In the genomic region with DNA sequence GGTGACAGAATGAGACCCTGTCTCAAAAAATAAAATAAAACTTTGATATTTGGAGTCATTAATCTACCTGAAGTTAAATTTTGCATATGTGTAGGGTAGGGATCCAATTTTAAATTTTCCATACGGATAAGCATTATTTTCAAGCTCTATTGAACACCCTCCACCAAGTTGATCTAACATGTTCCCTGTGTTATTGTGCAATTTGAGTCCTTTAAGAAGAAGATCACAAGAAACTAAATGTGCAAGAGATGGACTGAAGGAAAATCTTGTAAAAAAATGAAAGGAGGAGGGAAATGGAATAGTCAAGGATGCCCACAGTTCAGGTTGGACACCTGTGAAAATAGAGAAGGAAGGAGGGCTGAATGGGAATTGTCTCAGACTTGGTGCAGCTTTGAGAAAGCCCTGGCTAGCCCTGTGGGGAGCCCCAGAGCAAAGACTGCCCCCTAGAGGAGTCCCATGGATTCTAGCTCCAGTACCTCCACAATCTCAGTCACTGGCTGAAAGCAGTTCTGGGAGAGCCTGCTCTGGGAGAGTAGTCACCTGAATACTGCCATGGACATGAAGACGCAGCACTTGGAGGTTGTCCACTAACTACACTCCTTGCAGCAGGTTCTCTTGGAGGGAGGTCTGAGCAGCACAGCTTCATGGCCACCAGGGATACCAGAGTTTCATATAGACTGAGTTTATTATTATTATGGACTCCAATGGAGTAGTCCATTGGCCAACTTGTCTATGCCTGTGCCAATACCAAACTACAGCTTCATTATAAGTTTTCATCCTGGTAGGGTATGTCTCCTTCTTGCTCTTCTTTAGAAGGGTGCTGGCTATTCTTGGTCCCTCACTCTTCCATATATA, we compare ENCODE assay signal across 9 cellular contexts. TPM values are rescaled to one million over a fixed set of nuclear protein-coding genes. Genes with fewer than 3 reads are reported as not detected.
DNase-seq lines count a peak whose midpoint lies in the region; ATAC-seq and TF ChIP-seq lines count a peak whose summit lies in the region.
"Had no signal": no experiment of that assay in that cellular context is flagged by ENCODE, and none has a peak within 500 bp of the region (broad histone marks: within the 10 kb centered on the region; RNA-seq: fewer than 3 reads in every experiment).

No MANE protein-coding gene starts in this region.

- ATAC-seq in HG03108 (IDR thresholded peaks at IDR 0.05; ENCODE audit: unreplicated experiment) (no peak), GM18511 (IDR thresholded peaks at IDR 0.05; ENCODE audit: unreplicated experiment) (no peak)

- peak; percentile 33 for TF ChIP-seq CTCF in MCF 10A (IDR thresholded peaks at IDR 0.05; ENCODE audit: unreplicated experiment)
- TF ChIP-seq CTCF in breast epithelium (IDR thresholded peaks at IDR 0.05) = no peak
- peak; percentile 74 for TF ChIP-seq CTCF in OCI-LY7 (conservative IDR thresholded peaks at IDR 0.05; ENCODE audit: low read length)
- TF ChIP-seq CTCF in cardiac fibroblast (IDR thresholded peaks at IDR 0.05; ENCODE audit: low read depth, low read length) = peak; percentile 76
- TF ChIP-seq CTCF in nephron progenitor cell (IDR thresholded peaks at IDR 0.05) = peak; percentile 21

- H3K27ac Mint-ChIP-seq in MCF 10A (ENCODE audit: low read depth, unreplicated experiment) (no peak overlapping the region), nephron progenitor cell (no peak overlapping the region)

- H3K9me3 ChIP-seq in breast epithelium = no peaks in the 10 kb centered on the region
- peaks cover 6% of the 10 kb centered on the region; the same call in 1 of the 2 replicates for H3K9me3 ChIP-seq in OCI-LY7 (ENCODE audit: low read length)
- H3K9me3 ChIP-seq: neutrophil had no signal

- intact Hi-C loops in MCF 10A (cut with micrococcal nuclease) = no loop called here
- intact Hi-C loops in breast epithelium (cut with DNase I; ENCODE audit: low total_unique reads) = no loop called here
- intact Hi-C loops in OCI-LY7 (cut with micrococcal nuclease; ENCODE audit: unreplicated experiment) = loop anchor here (10.0 kb wide), 1 partner anchor 252 kb away; no protein-coding TSS in a partner anchor

- H3K9me2 ChIP-seq in OCI-LY7 (ENCODE audit: insufficient read depth, low read length) = no peaks in the 10 kb centered on the region

- no peaks in the 10 kb centered on the region for H3K9me3 Mint-ChIP-seq in MCF 10A (ENCODE audit: unreplicated experiment)
- peaks cover 11% of the 10 kb centered on the region for H3K9me3 Mint-ChIP-seq in nephron progenitor cell

- BruUV-seq in MCF 10A (replicated peaks; lab: Mats Ljungman, UMichigan) = no TSS peak
- BruUV-seq in OCI-LY7 (replicated peaks; lab: Mats Ljungman, UMichigan) = no TSS peak

- no peak overlapping the region for H3K4me2 ChIP-seq in OCI-LY7 (ENCODE audit: low read length)

- H3K4me1 ChIP-seq in breast epithelium (peaks cover 0 to 3% of the 10 kb centered on the region in 2 donors), OCI-LY7 (ENCODE audit: insufficient read depth, low read length, poor library complexity, severe bottlenecking) (peaks cover 9% of the 10 kb centered on the region)

- H3K36me3 ChIP-seq in breast epithelium (no peaks in the 10 kb centered on the region), OCI-LY7 (ENCODE audit: insufficient read depth, low read length) (no peaks in the 10 kb centered on the region)
- H3K36me3 ChIP-seq: neutrophil had no signal

- H3K27me3 Mint-ChIP-seq in MCF 10A (ENCODE audit: insufficient read depth, unreplicated experiment) = no peaks in the 10 kb centered on the region
- H3K27me3 Mint-ChIP-seq in nephron progenitor cell (ENCODE audit: low read depth, poor library complexity) = peaks cover 9% of the 10 kb centered on the region

- H2AFZ ChIP-seq in OCI-LY7 (ENCODE audit: low read length) = no peak overlapping the region

- CTCF ChIA-PET in MCF 10A (lab: Yijun Ruan, JAX) = interaction anchor here (0.6 to 1.3 kb wide), 7 partner anchors 54 to 278 kb away, joined by 3 to 8 read pairs (median 3); partner anchors contain the start of gene INPP5F
- CTCF ChIA-PET in OCI-LY7 (lab: Charles Lee; ENCODE audit: unreplicated experiment) = no interaction called here

- no peak for TF ChIP-seq POLR2A in breast epithelium (IDR thresholded peaks at IDR 0.05)

- peak; percentile 56 for DNase-seq in MCF 10A (ENCODE audit: unreplicated experiment)
- DNase-seq in breast epithelium (ENCODE audit: low spot score in 2 of 2) = no peak
- peak; percentile 40 for DNase-seq in OCI-LY7 (ENCODE audit: low spot score)
- DNase-seq in cardiac fibroblast (ENCODE audit: low read depth in 2 of 2) = peak; percentile 32 to 52
- peak; percentile 16 for DNase-seq in nephron progenitor cell
- no peak for DNase-seq in cerebellar nuclear complex (lab: John Stamatoyannopoulos, UW)

- no peak overlapping the region for H3K27ac ChIP-seq in breast epithelium
- no peak overlapping the region for H3K27ac ChIP-seq in OCI-LY7 (ENCODE audit: low read depth, low read length, poor library complexity, severe bottlenecking)
- H3K27ac ChIP-seq: neutrophil had no signal

- no peaks in the 10 kb centered on the region for H3K79me2 ChIP-seq in OCI-LY7 (ENCODE audit: insufficient read depth, low read depth, low read length)

- H4K20me1 ChIP-seq in OCI-LY7 (ENCODE audit: insufficient read depth, low read length) = no peaks in the 10 kb centered on the region

- no peaks in the 10 kb centered on the region for H3K27me3 ChIP-seq in breast epithelium
- H3K27me3 ChIP-seq: neutrophil had no signal

- H3K4me1 Mint-ChIP-seq in MCF 10A (ENCODE audit: insufficient read depth, unreplicated experiment) (no peaks in the 10 kb centered on the region), nephron progenitor cell (peaks cover 6% of the 10 kb centered on the region)

- no peak overlapping the region for H3K4me3 Mint-ChIP-seq in MCF 10A (ENCODE audit: unreplicated experiment)
- no peak overlapping the region for H3K4me3 Mint-ChIP-seq in nephron progenitor cell

- H3K4me3 ChIP-seq in breast epithelium = no peak overlapping the region
- no peak overlapping the region for H3K4me3 ChIP-seq in OCI-LY7 (ENCODE audit: low read depth, low read length, poor library complexity, severe bottlenecking)
- H3K4me3 ChIP-seq in cardiac fibroblast (replicated peaks in 1 of 2; ENCODE audit: low read depth in 2 of 2, low read length in 2 of 2) = no peak overlapping the region

- H3K36me3 Mint-ChIP-seq in MCF 10A (ENCODE audit: insufficient read depth, unreplicated experiment) (no peaks in the 10 kb centered on the region), nephron progenitor cell (ENCODE audit: low read depth) (peaks cover 8% of the 10 kb centered on the region)

- POLR2A ChIA-PET in MCF 10A (lab: Yijun Ruan, JAX) = no interaction called here
- POLR2A ChIA-PET in OCI-LY7 (lab: Charles Lee) = interaction anchor here (1.0 kb wide), 1 partner anchor 31 kb away, joined by 3 read pairs; no protein-coding TSS in a partner anchor

RNA-seq across cellular contexts. Expression of gene TIAL1, which starts 5.7 kb away (rescaled TPM):
- total RNA-seq in MCF 10A (2022) (117 and 149 TPM in 2 replicates), breast epithelium (100 to 1,000 TPM in 1 of 3 donors, 10 to 100 TPM in 2; 73.3 to 110 (median 76.4) TPM), OCI-LY7 (2022) (172 and 174 TPM in 2 replicates)
- 61.1 and 67.6 TPM in 2 replicates for total RNA-seq in OCI-LY7 (2014; rRNA removed; shearing (Covaris generic))

RNA-seq across cellular contexts. Expression of gene BAG3, which starts 48.7 kb away (rescaled TPM):
- total RNA-seq in MCF 10A (2022) (53.7 and 55.2 TPM in 2 replicates), breast epithelium (10 to 100 TPM; 17.1 to 29.9 (median 23.9) TPM), OCI-LY7 (2022) (2.4 and 2.6 TPM in 2 replicates)
- 0.41 and 1.9 TPM in 2 replicates for total RNA-seq in OCI-LY7 (2014; rRNA removed; shearing (Covaris generic))

RNA-seq across cellular contexts. Expression of gene RGS10, which starts 59.9 kb away (rescaled TPM):
- total RNA-seq in MCF 10A (2022) (17.0 and 26.0 TPM in 2 replicates), breast epithelium (10 to 100 TPM; 34.0 to 39.2 (median 36.4) TPM), OCI-LY7 (2022) (45.2 and 48.8 TPM in 2 replicates)
- total RNA-seq in OCI-LY7 (2014; rRNA removed; shearing (Covaris generic)) = 16.9 and 22.5 TPM in 2 replicates

Comparison
In these comparisons a context has a peak if more than half of its experiments do, and no peak if none do; other contexts are left out.
1. DNase-seq: peak in MCF 10A (single experiment), OCI-LY7 (single experiment), cardiac fibroblast (2 of 2) and nephron progenitor cell (single experiment); none in breast epithelium (0 of 2) and cerebellar nuclear complex (0 of 2).
2. CTCF ChIP-seq: peak in MCF 10A (single experiment), OCI-LY7 (single experiment), cardiac fibroblast (single experiment) and nephron progenitor cell (single experiment); none in breast epithelium (0 of 3).
3. RNA of gene BAG3, which starts 48.7 kb away (total RNA-seq): 53.7 to 55.2 TPM in MCF 10A and 17.1 to 29.9 TPM in breast epithelium; 0.41 to 2.6 TPM in OCI-LY7; every median in the first group is over 4 times any median in the second.